Comparison of ENCODE assay signal across 19 cellular contexts in the genomic region with DNA sequence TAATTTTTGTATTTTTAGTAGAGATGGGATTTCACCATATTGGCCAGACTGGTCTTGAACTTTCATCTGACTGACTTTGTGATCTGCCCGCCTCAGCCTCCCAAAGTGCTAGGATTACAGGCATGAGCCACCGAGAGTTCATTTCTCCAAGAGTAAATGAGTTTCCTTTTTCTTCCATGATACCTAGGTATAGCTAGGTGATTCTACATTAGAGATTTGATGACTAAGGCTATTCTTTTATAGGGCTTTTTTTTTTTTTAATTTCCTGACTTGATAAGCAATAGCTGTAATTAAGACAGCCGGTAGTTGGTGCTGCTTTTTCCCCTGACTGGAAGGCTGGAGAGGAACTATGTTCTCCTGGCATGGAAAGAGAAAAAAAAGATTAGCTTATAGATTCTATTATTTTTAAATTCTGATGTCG. TPM values are rescaled to one million over a fixed set of nuclear protein-coding genes. Genes with fewer than 3 reads are reported as not detected.
DNase-seq lines count a peak whose midpoint lies in the region; ATAC-seq, FAIRE-seq and TF ChIP-seq lines count a peak whose summit lies in the region.
"Had no signal": no experiment of that assay in that cellular context is flagged by ENCODE, and none has a peak within 500 bp of the region (broad histone marks: within the 10 kb centered on the region; RNA-seq: fewer than 3 reads in every experiment).

No MANE protein-coding gene starts in this region.

- POLR2A ChIA-PET in SK-N-SH (lab: Yijun Ruan, JAX): no interaction called here
- POLR2A ChIA-PET in K562 (lab: Yijun Ruan, JAX): interaction anchor here (0.9 to 1.7 kb wide), 3 partner anchors 9 to 19 kb away, joined by 6 to 7 read pairs (median 6); no protein-coding TSS in a partner anchor

- H2AFZ ChIP-seq in SK-N-SH (ENCODE audit: low read depth) (no peak overlapping the region), K562 (ENCODE audit: low read depth, low read length) (no peak overlapping the region)

- no peaks in the 10 kb centered on the region for H3K9me1 ChIP-seq in K562 (ENCODE audit: control insufficient read depth, insufficient read depth, low read length)

- H3K27me3 ChIP-seq in SK-N-SH (ENCODE audit: insufficient read depth) (no peaks in the 10 kb centered on the region), K562 (ENCODE audit: control insufficient read depth in 2 of 2, insufficient read depth in 2 of 2, low read length in 2 of 2) (no peaks in the 10 kb centered on the region), iPS-20b (ENCODE audit: insufficient read depth, low read length) (no peaks in the 10 kb centered on the region), small intestine (ENCODE audit: control insufficient read depth in 2 of 2, insufficient read depth in 2 of 2, low read length in 2 of 2) (no peaks in the 10 kb centered on the region)
- H3K27me3 ChIP-seq: stomach had no signal

- no peak for TF ChIP-seq EP300 in SK-N-SH (IDR thresholded peaks at IDR 0.05; ENCODE audit: borderline replicate concordance in 1 of 2, low read depth in 1 of 2, low read length in 1 of 2)
- no peak for TF ChIP-seq EP300 in K562 (IDR thresholded peaks at IDR 0.05; ENCODE audit: low read length)

- TF ChIP-seq RAD21 in SK-N-SH (IDR thresholded peaks at IDR 0.05; ENCODE audit: low read length) (no peak), K562 (CRISPR knock-in tag; conservative IDR thresholded peaks at IDR 0.05 in 1 of 2, IDR thresholded peaks at IDR 0.05 in 1 of 2) (no peak)

- in situ Hi-C loops in K562 (cut with MboI): no loop called here

- H3K9me3 ChIP-seq in SK-N-SH: no peaks in the 10 kb centered on the region
- H3K9me3 ChIP-seq in K562 (replicated peaks; ENCODE audit: control insufficient read depth, insufficient read depth, low read depth, low read length): no peaks in the 10 kb centered on the region
- no peaks in the 10 kb centered on the region for H3K9me3 ChIP-seq in iPS-20b (ENCODE audit: insufficient read depth, low read depth, low read length)
- H3K9me3 ChIP-seq in small intestine (ENCODE audit: control insufficient read depth, low read depth): no peaks in the 10 kb centered on the region
- H3K9me3 ChIP-seq: stomach had no signal

- H4K20me1 ChIP-seq in SK-N-SH (ENCODE audit: insufficient read depth) (peaks cover 59% of the 10 kb centered on the region), K562 (replicated peaks; ENCODE audit: control insufficient read depth, insufficient read depth, low read length) (peaks cover 21% of the 10 kb centered on the region)

- no peak for TF ChIP-seq CTCF in SK-N-SH (IDR thresholded peaks at IDR 0.05)
- TF ChIP-seq CTCF in K562 (IDR thresholded peaks at IDR 0.05 in 2 of 3, conservative IDR thresholded peaks at IDR 0.05 in 1 of 3; ENCODE audit: insufficient read depth in 2 of 3, low read depth in 1 of 3, low read length in 3 of 3): no peak

- no peak for ATAC-seq in SK-N-SH treated with all-trans-retinoic acid at 6 μM for 48 hours
- no peak for ATAC-seq in K562
- no peak for ATAC-seq in left lobe of liver
- ATAC-seq: left cardiac atrium; naive thymus-derived CD4-positive, alpha-beta T cell; sciatic nerve had no signal

- WGBS in SK-N-SH (ENCODE audit: low lambda C conversion rate): 85% methylated on average over 4 of the region's 4 CpGs
- WGBS in K562 (ENCODE audit: insufficient coverage, low coverage, missing lambda C conversion rate): 74% methylated on average over 4 of the region's 4 CpGs
- WGBS in small intestine, 3 donors: 33 to 65% (median 63%) methylated on average over 4 of the region's 4 CpGs

- peaks cover 5 to 27% of the 10 kb centered on the region in 2 experiments for H3K36me3 ChIP-seq in SK-N-SH (replicated peaks in 1 of 2; ENCODE audit: control insufficient read depth in 1 of 2, insufficient read depth in 2 of 2, low read length in 1 of 2)
- H3K36me3 ChIP-seq in K562 (ENCODE audit: control insufficient read depth, insufficient read depth, low read length): no peaks in the 10 kb centered on the region; the same call in 1 of the 3 replicates
- H3K36me3 ChIP-seq in iPS-20b (ENCODE audit: insufficient read depth, low read depth, low read length): peaks cover 11% of the 10 kb centered on the region; the same call in 1 of the 2 replicates
- H3K36me3 ChIP-seq in small intestine (ENCODE audit: control insufficient read depth in 2 of 2, insufficient read depth in 2 of 2, low read length in 2 of 2): no peaks in the 10 kb centered on the region
- H3K36me3 ChIP-seq: stomach had no signal

- BruUV-seq in K562 (replicated peaks; lab: Mats Ljungman, UMichigan): no TSS peak

- H3K4me3 ChIP-seq in SK-N-SH (ENCODE audit: low read depth in 2 of 2, low read length in 1 of 2): no peak overlapping the region
- H3K4me3 ChIP-seq in K562: no peak overlapping the region
- peak overlapping the region; percentile 100 for H3K4me3 ChIP-seq in iPS-20b (ENCODE audit: low read length)
- H3K4me3 ChIP-seq in small intestine (ENCODE audit: low read depth in 1 of 2, low read length in 2 of 2): no peak overlapping the region

- H3F3A ChIP-seq in SK-N-SH (replicated peaks; ENCODE audit: insufficient read depth): peaks cover 35% of the 10 kb centered on the region

- FAIRE-seq in K562 (lab: Jason Lieb, UNC) (no peak), small intestine (lab: Jason Lieb, UNC) (no peak)
- FAIRE-seq: RCC 7860 had no signal

- H3K27ac ChIP-seq in SK-N-SH (ENCODE audit: low read depth in 2 of 2, low read length in 1 of 2) (no peak overlapping the region), K562 (ENCODE audit: extremely low read depth, low read depth, low read length) (no peak overlapping the region), iPS-20b (ENCODE audit: low read length) (no peak overlapping the region), small intestine (ENCODE audit: low read depth in 1 of 2, low read length in 1 of 2) (no peak overlapping the region)
- H3K27ac ChIP-seq: 22Rv1 had no signal

- TF ChIP-seq POLR2A in K562 (conservative IDR thresholded peaks at IDR 0.05): no peak

- intact Hi-C loops in K562 (cut with micrococcal nuclease): no loop called here

- H3K4me1 ChIP-seq in SK-N-SH (ENCODE audit: control insufficient read depth in 1 of 2, insufficient read depth in 2 of 2, low read depth in 1 of 2, low read length in 1 of 2) (peaks cover 19 to 28% of the 10 kb centered on the region in 2 experiments; a peak in 3 of 4 replicates), K562 (replicated peaks in 1 of 2; ENCODE audit: control insufficient read depth in 2 of 2, insufficient read depth in 2 of 2, low read length in 2 of 2) (peaks cover 16 to 21% of the 10 kb centered on the region in 2 experiments), iPS-20b (ENCODE audit: insufficient read depth, low read length) (peaks cover 4% of the 10 kb centered on the region; the same call in 1 of the 2 replicates), small intestine (ENCODE audit: control insufficient read depth in 2 of 2, insufficient read depth in 1 of 2, low read depth in 1 of 2, low read length in 1 of 2) (peaks cover 1 to 14% of the 10 kb centered on the region in 2 donors)

- H3K4me2 ChIP-seq in SK-N-SH: peak overlapping the region; percentile 93
- no peak overlapping the region for H3K4me2 ChIP-seq in K562 (ENCODE audit: insufficient read depth, low read length)

- no peaks in the 10 kb centered on the region for H3K9me2 ChIP-seq in SK-N-SH

- no peak overlapping the region for H3K9ac ChIP-seq in SK-N-SH
- H3K9ac ChIP-seq in K562 (ENCODE audit: insufficient read depth in 1 of 2, low read depth in 2 of 2, low read length in 2 of 2): no peak overlapping the region
- H3K9ac ChIP-seq in iPS-20b (ENCODE audit: low read depth, low read length): no peak overlapping the region

- DNase-seq in SK-N-SH: no peak
- DNase-seq in K562 (ENCODE audit: extremely low read depth in 1 of 4, low spot score in 3 of 4): no peak
- DNase-seq in small intestine: peak; percentile 57
- DNase-seq in stimulated activated CD4-positive, alpha-beta T cell treated with anti-CD3 and anti-CD28 coated beads, Interleukin-1b, Interleukin-23, amount 100 ng/mL, for 48 hours: no peak
- DNase-seq in left lobe of liver (ENCODE audit: low spot score): no peak
- DNase-seq in hippocampal formation (lab: John Stamatoyannopoulos, UW): no peak
- DNase-seq: activated CD4-positive, alpha-beta T cell treated with anti-CD3 and anti-CD28 coated beads, Interleukin-2, amount 50 U/mL, for 1 hour; anterior cingulate cortex; CD4-positive, alpha-beta memory T cell; KBM-7; left cardiac atrium; naive thymus-derived CD4-positive, alpha-beta T cell; NCI-H524; stomach had no signal

- H3K79me2 ChIP-seq in SK-N-SH (ENCODE audit: insufficient read depth) (peaks cover 85% of the 10 kb centered on the region), K562 (ENCODE audit: control insufficient read depth, insufficient read depth, low read length) (peaks cover 91% of the 10 kb centered on the region)

- CTCF ChIA-PET in SK-N-SH (lab: Yijun Ruan, JAX) (interaction anchor here (0.6 to 0.8 kb wide), 3 partner anchors 18 to 111 kb away, joined by 3 to 4 read pairs (median 4); no protein-coding TSS in a partner anchor), K562 (lab: Yijun Ruan, JAX; ENCODE audit: low intra/inter-chr PET ratio) (no interaction called here)

TF ChIP-seq in SK-N-SH treated with all-trans-retinoic acid at 6 μM for 48 hours, 23 proteins besides CTCF, POLR2A, EP300 and RAD21 (continues in another document):
- no peak for TF ChIP-seq ZNF8 (CRISPR knock-in tag; IDR thresholded peaks at IDR 0.05)

RNA-seq across cellular contexts. Expression of gene PTPN12, which starts 3.3 kb away (rescaled TPM):
- polyA plus RNA-seq in SK-N-SH (2012; rRNA removed): 23.3 and 28.0 TPM in 2 replicates
- 35.0 and 38.0 TPM in 2 replicates for polyA plus RNA-seq in SK-N-SH (2012; cell fraction: cytosol; rRNA removed)
- polyA plus RNA-seq in SK-N-SH (2012; cell fraction: nucleus; rRNA removed): 18.9 and 52.4 TPM in 2 replicates
- 44.0 and 164 TPM in 2 replicates for total RNA-seq in K562 (2011; cell fraction: chromatin; rRNA removed; ENCODE audit: low replicate concordance)
- 21.3 and 33.6 TPM in 2 replicates for total RNA-seq in K562 (2011; cell fraction: nucleolus; rRNA removed)
- 65.3 and 97.1 TPM in 2 replicates for total RNA-seq in K562 (2011; cell fraction: nucleoplasm; rRNA removed)
- total RNA-seq in K562 (2014; rRNA removed): 15.3 and 18.0 TPM in 2 replicates
- total RNA-seq in K562 (2014; rRNA removed; fragmentation: Illumina TruSeq; extraction: Trizol): 25.5 and 33.6 TPM in 2 replicates
- 26.6 and 28.6 TPM in 2 replicates for total RNA-seq in K562 (2015; rRNA removed; fragmentation: Illumina TruSeq; extraction: Trizol)
- total RNA-seq in K562 (2021): 39.4 and 46.0 TPM in 2 replicates
- 35.0 and 54.9 TPM in 2 replicates for polyA plus RNA-seq in K562 (2011; rRNA removed)
- 16.2 and 17.8 TPM in 2 replicates for polyA plus RNA-seq in K562 (2011; cell fraction: cytosol; rRNA removed)
- polyA plus RNA-seq in K562 (2011; cell fraction: nucleus; rRNA removed): 26.5 and 38.0 TPM in 2 replicates
- 41.5 and 61.5 TPM in 2 replicates for polyA plus RNA-seq in K562 (2012)
- 66.1 and 79.8 TPM in 2 replicates for polyA plus RNA-seq in K562 (2014; fragmentation: Illumina TruSeq; extraction: Trizol)
- 10 to 100 TPM; 16.8 to 18.0 TPM for polyA plus RNA-seq in K562 (2014; fragmentation: Nextera tagmentation; extraction: Ambion mirVana)
- 26.7 and 31.7 TPM in 2 replicates for polyA plus RNA-seq in K562 (2014; rRNA removed)
- polyA minus RNA-seq in K562 (2011; rRNA and poly(A)+ RNA removed): 64.3 and 73.0 TPM in 2 replicates
- 13.8 and 25.5 TPM in 2 replicates for polyA minus RNA-seq in K562 (2011; cell fraction: cytosol; rRNA and poly(A)+ RNA removed)
- polyA minus RNA-seq in K562 (2011; cell fraction: nucleus; rRNA and poly(A)+ RNA removed): 27.9 and 32.2 TPM in 2 replicates
- polyA plus RNA-seq in small intestine: 10 to 100 TPM; 14.3 to 27.8 (median 15.9) TPM
- 12.4 TPM for total RNA-seq in left lobe of liver
